ENCODE assay signal across 9 cellular contexts in the genomic region with DNA sequence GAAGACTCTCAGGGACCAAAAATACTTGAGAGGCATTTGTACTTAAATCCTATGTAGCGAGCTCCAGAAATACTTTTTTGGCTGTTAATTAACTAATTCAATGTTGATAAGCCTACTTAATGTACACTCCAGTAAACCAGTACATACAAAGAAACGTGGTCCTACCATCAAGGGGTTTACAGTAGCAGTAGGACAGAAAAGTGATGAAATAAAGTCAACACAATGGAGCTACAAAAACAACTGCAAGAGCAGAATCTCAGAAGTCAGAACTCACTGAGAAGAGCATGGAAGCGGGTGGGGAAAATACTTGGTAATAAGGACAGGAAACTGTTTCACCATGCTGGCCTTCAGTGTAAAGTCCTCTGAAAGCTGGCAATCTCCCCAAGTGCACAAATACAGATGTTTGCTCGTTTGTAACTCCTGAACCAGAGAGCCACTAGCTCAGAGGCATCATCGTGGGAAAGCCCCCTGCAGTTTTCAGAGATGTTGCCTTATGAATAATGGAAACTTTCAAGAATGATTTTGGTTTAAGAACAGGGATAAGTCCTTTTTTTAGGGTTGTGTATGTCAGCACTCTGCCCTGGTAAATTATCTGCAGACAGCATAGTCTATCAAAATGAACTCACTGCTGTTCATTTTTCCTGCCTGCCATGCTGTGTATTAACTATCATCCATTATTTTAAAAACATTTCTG.
DNase-seq lines count a peak whose midpoint lies in the region; ATAC-seq lines count a peak whose summit lies in the region.
"Had no signal": no experiment of that assay in that cellular context is flagged by ENCODE, and none has a peak within 500 bp of the region (broad histone marks: within the 10 kb centered on the region; RNA-seq: fewer than 3 reads in every experiment).

No MANE protein-coding gene starts in this region.

- peak; percentile 53 for DNase-seq in mucosa of gallbladder (ENCODE audit: low spot score)
- DNase-seq in posterior vena cava (ENCODE audit: low spot score), result no peak
- no peak for DNase-seq in NCI-H524 (lab: John Stamatoyannopoulos, UW)
- no peak for DNase-seq in medulla oblongata (ENCODE audit: extremely low spot score)
- no peak for DNase-seq in activated T-cell treated with anti-CD3 and anti-CD28 coated beads for 4 hours
- DNase-seq: uterus had no signal

- peak; percentile 69 for ATAC-seq in GM18873 (IDR thresholded peaks at IDR 0.05; ENCODE audit: low FRiP score, unreplicated experiment)
- peak; percentile 80 for ATAC-seq in GM21717 (IDR thresholded peaks at IDR 0.05; ENCODE audit: unreplicated experiment)
- ATAC-seq in HG03378 (IDR thresholded peaks at IDR 0.05; ENCODE audit: unreplicated experiment), result peak; percentile 74

- intact Hi-C loops in posterior vena cava (cut with DNase I), result no loop called here
